Comparison of ENCODE assay signal across 8 cellular contexts in the genomic region with DNA sequence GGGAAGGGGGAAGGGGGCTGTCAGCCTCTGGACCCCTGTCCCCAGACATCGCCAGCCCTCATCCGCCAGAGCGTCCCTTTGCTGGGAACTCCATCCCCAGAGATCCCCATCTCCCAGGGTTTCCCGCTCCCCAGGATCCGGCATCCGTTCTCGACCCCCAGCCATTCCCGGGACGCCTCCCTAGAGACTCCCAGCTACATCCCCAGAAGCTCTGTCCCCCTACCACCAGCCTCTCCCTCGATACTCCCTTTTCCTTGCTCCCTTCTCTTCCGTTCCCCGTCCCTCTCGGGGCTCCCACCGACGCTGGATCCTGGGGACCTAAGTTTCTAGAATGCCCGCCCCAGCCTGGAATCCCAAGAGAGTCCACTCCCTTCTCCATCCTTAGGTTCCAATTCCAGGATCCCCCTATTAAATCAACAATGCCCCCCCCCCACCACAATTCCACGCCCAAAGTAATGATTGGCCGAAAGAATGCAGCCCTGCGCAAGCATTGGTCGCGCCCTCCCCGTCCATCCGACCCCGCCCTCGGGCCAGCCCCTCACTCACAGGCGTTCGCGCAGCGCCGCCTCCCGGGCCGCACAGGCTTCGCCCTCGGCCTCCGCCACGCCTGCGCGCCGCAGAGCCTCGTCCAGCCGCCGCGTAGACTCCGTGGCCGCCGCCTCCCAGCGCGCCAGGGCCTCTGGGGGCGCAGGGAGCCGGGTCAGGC. TPM values are rescaled to one million over a fixed set of nuclear protein-coding genes. Genes with fewer than 3 reads are reported as not detected.
DNase-seq lines count a peak whose midpoint lies in the region; TF ChIP-seq lines count a peak whose summit lies in the region.

No MANE protein-coding gene starts in this region.

- no peak overlapping the region for H3K56ac ChIP-seq in H9 (ENCODE audit: insufficient read length, low read depth, low read length)

- no peak overlapping the region for H2BK5ac ChIP-seq in H9 (ENCODE audit: insufficient read length, low read length)

- peak; percentile 16 for TF ChIP-seq POLR2A in ovary (IDR thresholded peaks at IDR 0.05)

- peak overlapping the region in 2 of 3 experiments; percentile 95 to 97; a peak in 4 of 7 replicates for H3K27ac Mint-ChIP-seq in H9
- no peak overlapping the region for H3K27ac Mint-ChIP-seq in activated naive CD4-positive, alpha-beta T cell treated with anti-CD3 and anti-CD28 coated beads, Interleukin-2, amount 10 ng/mL, durations not matched to agents 7 days and 5 days

- H3K4me3 Mint-ChIP-seq in H9, result peak overlapping the region; percentile 90 to 94
- peak overlapping the region; percentile 81 for H3K4me3 Mint-ChIP-seq in activated naive CD4-positive, alpha-beta T cell treated with anti-CD3 and anti-CD28 coated beads, Interleukin-2, amount 10 ng/mL, durations not matched to agents 7 days and 5 days

- no peak overlapping the region for H2AK5ac ChIP-seq in H9 (ENCODE audit: insufficient read length, low read length)

- no peak overlapping the region; the same call in 1 of the 2 replicates for H3K14ac ChIP-seq in H9 (ENCODE audit: insufficient read depth, low read length)

- H2BK15ac ChIP-seq in H9 (ENCODE audit: low read depth, low read length), result no peak overlapping the region; the same call in 1 of the 2 replicates

- H3K9me2 ChIP-seq in MM.1S (replicated peaks; ENCODE audit: insufficient read depth, low read length), result no peaks in the 10 kb centered on the region

- peaks cover 28% of the 10 kb centered on the region for H3F3A ChIP-seq in MM.1S (ENCODE audit: insufficient read depth, low read length)

- TF ChIP-seq CTCF in H9 (conservative IDR thresholded peaks at IDR 0.05), result peak; percentile 76
- TF ChIP-seq CTCF in MM.1S (IDR thresholded peaks at IDR 0.05; ENCODE audit: low read length), result peak; percentile 76
- TF ChIP-seq CTCF in ovary (IDR thresholded peaks at IDR 0.05), result peak; percentile 82 to 94 (median 87)

- H3K23ac ChIP-seq in H9 (ENCODE audit: insufficient read length, low read depth, low read length), result no peak overlapping the region

- H3K4ac ChIP-seq in H9 (ENCODE audit: low read depth, low read length), result no peak overlapping the region

- H3K9me3 ChIP-seq in H9 (ENCODE audit: control insufficient read depth, low read depth, low read length), result no peaks in the 10 kb centered on the region
- no peaks in the 10 kb centered on the region for H3K9me3 ChIP-seq in MM.1S (replicated peaks; ENCODE audit: insufficient read depth, low read length)
- no peaks in the 10 kb centered on the region for H3K9me3 ChIP-seq in ovary
- H3K9me3 ChIP-seq in thymus (ENCODE audit: control insufficient read depth), result no peaks in the 10 kb centered on the region

- peaks cover 22% of the 10 kb centered on the region for H3K27me3 Mint-ChIP-seq in H9 (ENCODE audit: low read depth)
- peaks cover 55% of the 10 kb centered on the region for H3K27me3 Mint-ChIP-seq in activated naive CD4-positive, alpha-beta T cell treated with anti-CD3 and anti-CD28 coated beads, Interleukin-2, amount 10 ng/mL, durations not matched to agents 7 days and 5 days

- no peak overlapping the region for H4K91ac ChIP-seq in H9 (ENCODE audit: insufficient read length, low read depth, low read length)

- peaks cover 0 to 2% (median 0%) of the 10 kb centered on the region in 3 experiments; a peak in 2 of 7 replicates for H3K36me3 Mint-ChIP-seq in H9 (ENCODE audit: insufficient read depth in 1 of 3, low read depth in 3 of 3)
- peaks cover 4% of the 10 kb centered on the region for H3K36me3 Mint-ChIP-seq in activated naive CD4-positive, alpha-beta T cell treated with anti-CD3 and anti-CD28 coated beads, Interleukin-2, amount 10 ng/mL, durations not matched to agents 7 days and 5 days

- no peak overlapping the region for H2BK12ac ChIP-seq in H9 (ENCODE audit: insufficient read length, low read depth, low read length)

- H3K4me1 Mint-ChIP-seq in H9, result peaks cover 12 to 14% of the 10 kb centered on the region in 2 experiments
- peaks cover 30% of the 10 kb centered on the region for H3K4me1 Mint-ChIP-seq in activated naive CD4-positive, alpha-beta T cell treated with anti-CD3 and anti-CD28 coated beads, Interleukin-2, amount 10 ng/mL, durations not matched to agents 7 days and 5 days

- intact Hi-C loops in head of caudate nucleus (cut with DNase I) (no loop called here), ovary (cut with DNase I) (loop anchor here in 3 of 4 donors (2.0 to 10.0 kb wide), 4 partner anchors 44 to 98 kb away; a partner anchor contains a TSS)

- H3K23me2 ChIP-seq in H9 (ENCODE audit: insufficient read length, low read depth, low read length, poor library complexity, severe bottlenecking), result peaks cover 14% of the 10 kb centered on the region

- no peak overlapping the region for H2BK20ac ChIP-seq in H9 (ENCODE audit: low read depth, low read length, poor library complexity, severe bottlenecking)

- WGBS in H9 (ENCODE audit: extremely low coverage, insufficient read length, low lambda C conversion rate), result no CpG with 5 or more reads among the region's 50 CpGs
- 0 to 1% (median 1%) methylated on average over 43 to 50 of the region's 50 CpGs for WGBS in ovary, 3 donors
- under 1% methylated on average over 50 of the region's 50 CpGs for WGBS in thymus

- H4K20me1 ChIP-seq in H9 (ENCODE audit: control insufficient read depth, insufficient read depth, insufficient read length) (no peaks in the 10 kb centered on the region), MM.1S (ENCODE audit: insufficient read depth, low read length) (no peaks in the 10 kb centered on the region)

- no peak overlapping the region for H2BK120ac ChIP-seq in H9 (ENCODE audit: low read depth, low read length, poor library complexity, severe bottlenecking)

- DNase-seq in GDM1 (lab: John Stamatoyannopoulos, UW) (peak; percentile 91), H9 (peak; percentile 95), MM.1S (peak; percentile 90), SK-N-DZ (ENCODE audit: low spot score) (peak; percentile 87), head of caudate nucleus (peak; percentile 67 to 91 (median 85)), ovary (peak; percentile 91 to 95 (median 93))
- peak; percentile 92 for DNase-seq in activated naive CD4-positive, alpha-beta T cell treated with anti-CD3 and anti-CD28 coated beads, Interleukin-2, amount 10 ng/mL, durations not matched to agents 7 days and 5 days

- H3K9ac ChIP-seq in H9 (ENCODE audit: extremely low read depth, insufficient read length, low read length) (no peak overlapping the region), MM.1S (ENCODE audit: low read length) (peak overlapping the region; percentile 23; the same call in 1 of the 2 replicates)

- H4K8ac ChIP-seq in H9 (replicated peaks; ENCODE audit: insufficient read length, low read depth, low read length), result no peak overlapping the region

- H3K9me3 Mint-ChIP-seq in H9, result peaks cover 9 to 10% of the 10 kb centered on the region in 2 experiments
- peaks cover 3% of the 10 kb centered on the region for H3K9me3 Mint-ChIP-seq in activated naive CD4-positive, alpha-beta T cell treated with anti-CD3 and anti-CD28 coated beads, Interleukin-2, amount 10 ng/mL, durations not matched to agents 7 days and 5 days

- H3K4me3 ChIP-seq in MM.1S (ENCODE audit: low read length) (peak overlapping the region; percentile 72), ovary (peak overlapping the region; percentile 54), thymus (ENCODE audit: low read length) (peak overlapping the region; percentile 45)

- no peak overlapping the region for H3T11ph ChIP-seq in H9 (ENCODE audit: low read length)

- H3K36me3 ChIP-seq in MM.1S (replicated peaks; ENCODE audit: insufficient read depth, low read length) (no peaks in the 10 kb centered on the region), ovary (no peaks in the 10 kb centered on the region), thymus (ENCODE audit: control insufficient read depth, insufficient read depth) (no peaks in the 10 kb centered on the region)

- H2AFZ ChIP-seq in H9 (ENCODE audit: low read length) (no peak overlapping the region), MM.1S (ENCODE audit: low read length) (peak overlapping the region; percentile 94)

- H3K4me1 ChIP-seq in H9 (ENCODE audit: insufficient read depth, low read length) (no peaks in the 10 kb centered on the region), MM.1S (ENCODE audit: low read length) (peaks cover 7% of the 10 kb centered on the region; the same call in 1 of the 2 replicates), ovary (ENCODE audit: insufficient read depth) (peaks cover 11% of the 10 kb centered on the region), thymus (ENCODE audit: control insufficient read depth, insufficient read depth, low read length) (peaks cover 9% of the 10 kb centered on the region)

- H3K27ac ChIP-seq in H9 (ENCODE audit: insufficient read length, low read depth, low read length) (no peak overlapping the region), MM.1S (ENCODE audit: low read length) (no peak overlapping the region), ovary (no peak overlapping the region), thymus (ENCODE audit: low read depth) (no peak overlapping the region)

- no peaks in the 10 kb centered on the region for H3K79me1 ChIP-seq in H9 (ENCODE audit: insufficient read depth, low read depth, low read length, poor library complexity, severe bottlenecking)

- no peaks in the 10 kb centered on the region for H3K27me3 ChIP-seq in H9 (ENCODE audit: insufficient read depth, low read length)
- peaks cover 17% of the 10 kb centered on the region for H3K27me3 ChIP-seq in MM.1S (replicated peaks; ENCODE audit: insufficient read depth, low read length)
- H3K27me3 ChIP-seq in ovary, result no peaks in the 10 kb centered on the region
- H3K27me3 ChIP-seq in thymus (ENCODE audit: control insufficient read depth, insufficient read depth), result peaks cover 17% of the 10 kb centered on the region

- H3K4me2 ChIP-seq in H9 (ENCODE audit: insufficient read depth, insufficient read length, low read length) (peak overlapping the region; percentile 88), MM.1S (ENCODE audit: low read depth, low read length) (peak overlapping the region; percentile 95)

- H3K79me2 ChIP-seq in H9 (ENCODE audit: insufficient read depth, low read length), result no peaks in the 10 kb centered on the region
- no peaks in the 10 kb centered on the region for H3K79me2 ChIP-seq in MM.1S (ENCODE audit: low read length)

- no peak for TF ChIP-seq EP300 in ovary (IDR thresholded peaks at IDR 0.05)

- H4K5ac ChIP-seq in H9 (ENCODE audit: insufficient read length, low read depth, low read length), result no peak overlapping the region

- CTCF ChIA-PET in activated naive CD4-positive, alpha-beta T cell treated with anti-CD3 and anti-CD28 coated beads, Interleukin-2, amount 10 ng/mL, durations not matched to agents 7 days and 5 days (lab: Charles Lee), result interaction anchor here (0.7 to 7.8 kb wide), 4 partner anchors 43 to 110 kb away, joined by 3 to 52 read pairs (median 9); no protein-coding TSS in a partner anchor

- H3K18ac ChIP-seq in H9 (ENCODE audit: insufficient read length, low read depth, low read length), result peak overlapping the region; percentile 11

RNA-seq across cellular contexts. Expression of a gene that starts 3.2 kb away (rescaled TPM):
- 0.68 and 0.75 TPM in 2 replicates for total RNA-seq in H9 (2021)
- not detected in 2 replicates for polyA plus RNA-seq in SK-N-DZ (2014; cell fraction: cytosol; rRNA removed)
- not detected in 2 replicates for polyA plus RNA-seq in SK-N-DZ (2014; cell fraction: nucleus; rRNA removed)
- total RNA-seq in ovary, result 10 to 100 TPM in 1 of 7 donors, 1 to 10 TPM in 5, under 1 TPM in 1; 0.69 to 13.6 (median 6.1) TPM
- 1 to 10 TPM; 1.2 to 1.8 TPM for polyA plus RNA-seq in ovary
- polyA plus RNA-seq in thymus, result 0.55 TPM

RNA-seq across cellular contexts. Expression of a gene that starts 13.7 kb away (rescaled TPM):
- total RNA-seq in H9 (2021) (not detected in 2 replicates), ovary (10 to 100 TPM in 2 of 7 donors, 1 to 10 TPM in 5; 2.0 to 22.7 (median 8.3) TPM)
- polyA plus RNA-seq in SK-N-DZ (2014; cell fraction: cytosol; rRNA removed), result not detected in 2 replicates
- not detected in 2 replicates for polyA plus RNA-seq in SK-N-DZ (2014; cell fraction: nucleus; rRNA removed)
- polyA plus RNA-seq in ovary (10 to 100 TPM in 1 of 2 donors, 1 to 10 TPM in 1; 2.7 to 15.0 TPM), thymus (57.1 TPM)

RNA-seq across cellular contexts. Expression of a gene that starts 14.6 kb away (rescaled TPM):
- total RNA-seq in H9 (2021), result 60.7 and 63.3 TPM in 2 replicates
- 28.7 and 30.0 TPM in 2 replicates for polyA plus RNA-seq in SK-N-DZ (2014; cell fraction: cytosol; rRNA removed)
- 16.6 and 18.5 TPM in 2 replicates for polyA plus RNA-seq in SK-N-DZ (2014; cell fraction: nucleus; rRNA removed)
- 100 to 1,000 TPM; 400 to 715 (median 557) TPM for total RNA-seq in ovary
- 100 to 1,000 TPM; 207 to 760 TPM for polyA plus RNA-seq in ovary
- 221 TPM for polyA plus RNA-seq in thymus

RNA-seq across cellular contexts. Expression of a gene that starts 29.0 kb away (rescaled TPM):
- 49.7 and 50.4 TPM in 2 replicates for total RNA-seq in H9 (2021)
- 149 and 153 TPM in 2 replicates for polyA plus RNA-seq in SK-N-DZ (2014; cell fraction: cytosol; rRNA removed)
- polyA plus RNA-seq in SK-N-DZ (2014; cell fraction: nucleus; rRNA removed), result 92.8 and 117 TPM in 2 replicates
- total RNA-seq in ovary, result 10 to 100 TPM; 54.4 to 90.4 (median 81.4) TPM
- 10 to 100 TPM in 1 of 2 donors, 1 to 10 TPM in 1; 7.6 to 77.8 TPM for polyA plus RNA-seq in ovary
- polyA plus RNA-seq in thymus, result 56.8 TPM

RNA-seq across cellular contexts. Expression of a gene that starts 53.5 kb away (rescaled TPM):
- total RNA-seq in H9 (2021), result 62.9 and 71.3 TPM in 2 replicates
- 66.6 and 71.1 TPM in 2 replicates for polyA plus RNA-seq in SK-N-DZ (2014; cell fraction: cytosol; rRNA removed)
- polyA plus RNA-seq in SK-N-DZ (2014; cell fraction: nucleus; rRNA removed), result 107 and 148 TPM in 2 replicates
- total RNA-seq in ovary, result 10 to 100 TPM; 11.4 to 22.9 (median 18.2) TPM
- 10 to 100 TPM in 1 of 2 donors, 1 to 10 TPM in 1; 4.5 to 11.6 TPM for polyA plus RNA-seq in ovary
- 17.4 TPM for polyA plus RNA-seq in thymus
